Comparison of ENCODE assay signal across 10 cellular contexts in genomic region chr1:100950776-100951175, GRCh38. TPM values are rescaled to one million over a fixed set of nuclear protein-coding genes. Genes with fewer than 3 reads are reported as not detected.
DNase-seq lines count a peak whose midpoint lies in the region; ATAC-seq and TF ChIP-seq lines count a peak whose summit lies in the region.
"Had no signal": no experiment of that assay in that cellular context is flagged by ENCODE, and none has a peak within 500 bp of the region (broad histone marks: within the 10 kb centered on the region; RNA-seq: fewer than 3 reads in every experiment).

No MANE protein-coding gene starts in this region.

- TF ChIP-seq EP300 in SK-N-SH (IDR thresholded peaks at IDR 0.05; ENCODE audit: borderline replicate concordance in 1 of 2, low read depth in 1 of 2, low read length in 1 of 2) = no peak

- H3K4me2 ChIP-seq in SK-N-SH (no peak overlapping the region), osteoblast (ENCODE audit: insufficient read depth, low read length) (peak overlapping the region; percentile 62)
- H3K4me2 ChIP-seq: hepatocyte had no signal

- H2AFZ ChIP-seq in SK-N-SH (ENCODE audit: low read depth) (no peak overlapping the region), osteoblast (ENCODE audit: low read length) (no peak overlapping the region)
- H2AFZ ChIP-seq: hepatocyte had no signal

- no peaks in the 10 kb centered on the region for H3K9me2 ChIP-seq in SK-N-SH

- no peak for TF ChIP-seq CTCF in SK-N-SH (IDR thresholded peaks at IDR 0.05)
- TF ChIP-seq CTCF in fibroblast of mammary gland (conservative IDR thresholded peaks at IDR 0.05; ENCODE audit: control insufficient read depth, insufficient read depth, low read depth, low read length) = no peak
- TF ChIP-seq CTCF in osteoblast (IDR thresholded peaks at IDR 0.05; ENCODE audit: extremely low read depth, low read depth, low read length) = no peak

- no peaks in the 10 kb centered on the region; the same call in 1 of the 2 replicates for H4K20me1 ChIP-seq in SK-N-SH (ENCODE audit: insufficient read depth)
- H4K20me1 ChIP-seq in osteoblast (ENCODE audit: insufficient read depth, low read length) = peaks cover 6% of the 10 kb centered on the region

- POLR2A ChIA-PET in SK-N-SH (lab: Yijun Ruan, JAX) = no interaction called here

- 78% methylated on average over 4 of the region's 4 CpGs for WGBS in SK-N-SH (ENCODE audit: low lambda C conversion rate)

- no peaks in the 10 kb centered on the region for H3K9me3 ChIP-seq in SK-N-SH
- no peaks in the 10 kb centered on the region for H3K9me3 ChIP-seq in osteoblast (ENCODE audit: low read depth, low read length)

- H3K36me3 ChIP-seq in SK-N-SH (replicated peaks in 1 of 2; ENCODE audit: control insufficient read depth in 1 of 2, insufficient read depth in 2 of 2, low read length in 1 of 2) (peaks cover 4 to 16% of the 10 kb centered on the region in 2 experiments), osteoblast (ENCODE audit: insufficient read depth, low read length) (peaks cover 11% of the 10 kb centered on the region)

- no peak overlapping the region for H3K4me3 ChIP-seq in SK-N-SH (ENCODE audit: low read depth in 2 of 2, low read length in 1 of 2)
- no peak overlapping the region for H3K4me3 ChIP-seq in fibroblast of mammary gland (ENCODE audit: control insufficient read depth, low read depth, low read length)
- peak overlapping the region; percentile 11 for H3K4me3 ChIP-seq in osteoblast (ENCODE audit: insufficient read depth, low read length)
- H3K4me3 ChIP-seq: hepatocyte had no signal

- H3K27ac ChIP-seq in SK-N-SH (ENCODE audit: low read depth in 2 of 2, low read length in 1 of 2) (no peak overlapping the region), osteoblast (ENCODE audit: low read depth, low read length) (peak overlapping the region; percentile 48)
- H3K27ac ChIP-seq: hepatocyte had no signal

- peaks cover 8% of the 10 kb centered on the region for H3F3A ChIP-seq in SK-N-SH (replicated peaks; ENCODE audit: insufficient read depth)

- H3K27me3 ChIP-seq in SK-N-SH (ENCODE audit: insufficient read depth) (no peaks in the 10 kb centered on the region), osteoblast (ENCODE audit: insufficient read depth, low read length) (no peaks in the 10 kb centered on the region)
- H3K27me3 ChIP-seq: hepatocyte had no signal

- H3K79me2 ChIP-seq in SK-N-SH (ENCODE audit: insufficient read depth) = peaks cover 37% of the 10 kb centered on the region; the same call in 1 of the 2 replicates
- peaks cover 16% of the 10 kb centered on the region for H3K79me2 ChIP-seq in osteoblast (ENCODE audit: insufficient read depth, low read length)

- H3K4me1 ChIP-seq in SK-N-SH (ENCODE audit: control insufficient read depth in 1 of 2, insufficient read depth in 2 of 2, low read depth in 1 of 2, low read length in 1 of 2) = peaks cover 12 to 14% of the 10 kb centered on the region in 2 experiments; a peak in 3 of 4 replicates
- peaks cover 29% of the 10 kb centered on the region for H3K4me1 ChIP-seq in osteoblast (ENCODE audit: insufficient read depth, low read length)

- peak; percentile 48 for ATAC-seq in SK-N-SH treated with all-trans-retinoic acid at 6 μM for 48 hours

- CTCF ChIA-PET in SK-N-SH (lab: Yijun Ruan, JAX) = interaction anchor here (0.9 to 2.1 kb wide), 3 partner anchors 21 to 337 kb away, joined by 3 to 9 read pairs (median 4); no protein-coding TSS in a partner anchor

- no peak overlapping the region for H3K9ac ChIP-seq in SK-N-SH

- DNase-seq in SK-N-SH = no peak
- DNase-seq in NCI-H82 (lab: John Stamatoyannopoulos, UW) = peak; percentile 85
- DNase-seq in fibroblast of mammary gland (ENCODE audit: low read depth) = peak; percentile 72
- no peak for DNase-seq in osteoblast (ENCODE audit: insufficient read length, low spot score, missing footprints)
- no peak for DNase-seq in islet precursor cell
- no peak for DNase-seq in NCI-H1417 treated with DMSO at 0.1 percent for 48 hours (lab: John Stamatoyannopoulos, UW)
- DNase-seq in NCI-H226 = no peak
- DNase-seq: activated CD4-positive, CD25-positive, alpha-beta regulatory T cell treated with anti-CD3 and anti-CD28 coated beads, Interleukin-2, amount 50 U/mL, for 72 hours had no signal

- TF ChIP-seq RAD21 in SK-N-SH (IDR thresholded peaks at IDR 0.05; ENCODE audit: low read length) = no peak

TF ChIP-seq in SK-N-SH treated with all-trans-retinoic acid at 6 μM for 48 hours, 23 proteins besides CTCF, POLR2A, EP300 and RAD21 (continues in another document):
- TF ChIP-seq GLIS3 (CRISPR knock-in tag; IDR thresholded peaks at IDR 0.05) (no peak), PATZ1 (CRISPR knock-in tag; IDR thresholded peaks at IDR 0.05; ENCODE audit: borderline replicate concordance) (no peak), ZFP30 (CRISPR knock-in tag; IDR thresholded peaks at IDR 0.05) (no peak), ARNTL (CRISPR knock-in tag; IDR thresholded peaks at IDR 0.05; ENCODE audit: borderline replicate concordance, low read depth) (no peak)

TF ChIP-seq in SK-N-SH, 30 proteins besides CTCF, POLR2A, EP300 and RAD21 (continues in another document):
- TF ChIP-seq GABPA (IDR thresholded peaks at IDR 0.05; ENCODE audit: low read depth) (no peak), POLR2AphosphoS5 (IDR thresholded peaks at IDR 0.05; ENCODE audit: low read depth, low read length) (no peak), FOXJ3 (CRISPR knock-in tag; IDR thresholded peaks at IDR 0.05) (no peak), NRF1 (IDR thresholded peaks at IDR 0.05; ENCODE audit: low read depth, low read length) (no peak), SMC3 (IDR thresholded peaks at IDR 0.05; ENCODE audit: low read depth, low read length) (no peak), TEAD4 (IDR thresholded peaks at IDR 0.05; ENCODE audit: borderline replicate concordance, insufficient read depth) (no peak), NFIC (IDR thresholded peaks at IDR 0.05; ENCODE audit: borderline replicate concordance) (no peak), SIN3A (IDR thresholded peaks at IDR 0.05; ENCODE audit: borderline replicate concordance, low read depth, low read length) (no peak), MEF2A (IDR thresholded peaks at IDR 0.05; ENCODE audit: borderline replicate concordance, low read depth) (no peak), PBX3 (IDR thresholded peaks at IDR 0.05) (no peak), TAF1 (IDR thresholded peaks at IDR 0.05; ENCODE audit: borderline replicate concordance, low read depth, low read length) (no peak), FOXM1 (IDR thresholded peaks at IDR 0.05; ENCODE audit: low read depth) (no peak)
- TF ChIP-seq, protein P1, sequence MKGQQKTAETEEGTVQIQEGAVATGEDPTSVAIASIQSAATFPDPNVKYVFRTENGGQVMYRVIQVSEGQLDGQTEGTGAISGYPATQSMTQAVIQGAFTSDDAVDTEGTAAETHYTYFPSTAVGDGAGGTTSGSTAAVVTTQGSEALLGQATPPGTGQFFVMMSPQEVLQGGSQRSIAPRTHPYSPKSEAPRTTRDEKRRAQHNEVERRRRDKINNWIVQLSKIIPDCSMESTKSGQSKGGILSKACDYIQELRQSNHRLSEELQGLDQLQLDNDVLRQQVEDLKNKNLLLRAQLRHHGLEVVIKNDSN (IDR thresholded peaks at IDR 0.05; ENCODE audit: borderline replicate concordance, low read depth) = no peak
- TF ChIP-seq, protein P2, sequence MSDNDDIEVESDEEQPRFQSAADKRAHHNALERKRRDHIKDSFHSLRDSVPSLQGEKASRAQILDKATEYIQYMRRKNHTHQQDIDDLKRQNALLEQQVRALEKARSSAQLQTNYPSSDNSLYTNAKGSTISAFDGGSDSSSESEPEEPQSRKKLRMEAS (IDR thresholded peaks at IDR 0.05; ENCODE audit: low read depth) = no peak
- TF ChIP-seq, protein P3, sequence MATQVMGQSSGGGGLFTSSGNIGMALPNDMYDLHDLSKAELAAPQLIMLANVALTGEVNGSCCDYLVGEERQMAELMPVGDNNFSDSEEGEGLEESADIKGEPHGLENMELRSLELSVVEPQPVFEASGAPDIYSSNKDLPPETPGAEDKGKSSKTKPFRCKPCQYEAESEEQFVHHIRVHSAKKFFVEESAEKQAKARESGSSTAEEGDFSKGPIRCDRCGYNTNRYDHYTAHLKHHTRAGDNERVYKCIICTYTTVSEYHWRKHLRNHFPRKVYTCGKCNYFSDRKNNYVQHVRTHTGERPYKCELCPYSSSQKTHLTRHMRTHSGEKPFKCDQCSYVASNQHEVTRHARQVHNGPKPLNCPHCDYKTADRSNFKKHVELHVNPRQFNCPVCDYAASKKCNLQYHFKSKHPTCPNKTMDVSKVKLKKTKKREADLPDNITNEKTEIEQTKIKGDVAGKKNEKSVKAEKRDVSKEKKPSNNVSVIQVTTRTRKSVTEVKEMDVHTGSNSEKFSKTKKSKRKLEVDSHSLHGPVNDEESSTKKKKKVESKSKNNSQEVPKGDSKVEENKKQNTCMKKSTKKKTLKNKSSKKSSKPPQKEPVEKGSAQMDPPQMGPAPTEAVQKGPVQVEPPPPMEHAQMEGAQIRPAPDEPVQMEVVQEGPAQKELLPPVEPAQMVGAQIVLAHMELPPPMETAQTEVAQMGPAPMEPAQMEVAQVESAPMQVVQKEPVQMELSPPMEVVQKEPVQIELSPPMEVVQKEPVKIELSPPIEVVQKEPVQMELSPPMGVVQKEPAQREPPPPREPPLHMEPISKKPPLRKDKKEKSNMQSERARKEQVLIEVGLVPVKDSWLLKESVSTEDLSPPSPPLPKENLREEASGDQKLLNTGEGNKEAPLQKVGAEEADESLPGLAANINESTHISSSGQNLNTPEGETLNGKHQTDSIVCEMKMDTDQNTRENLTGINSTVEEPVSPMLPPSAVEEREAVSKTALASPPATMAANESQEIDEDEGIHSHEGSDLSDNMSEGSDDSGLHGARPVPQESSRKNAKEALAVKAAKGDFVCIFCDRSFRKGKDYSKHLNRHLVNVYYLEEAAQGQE (IDR thresholded peaks at IDR 0.05; ENCODE audit: low read depth, low read length) = no peak

RNA-seq across cellular contexts. Expression of gene SLC30A7, which starts 54.9 kb away (rescaled TPM):
- 4.0 and 5.4 TPM in 2 replicates for polyA plus RNA-seq in SK-N-SH (2012; rRNA removed)
- 7.0 and 7.7 TPM in 2 replicates for polyA plus RNA-seq in SK-N-SH (2012; cell fraction: cytosol; rRNA removed)
- polyA plus RNA-seq in SK-N-SH (2012; cell fraction: nucleus; rRNA removed) = 5.1 and 11.5 TPM in 2 replicates
- total RNA-seq in osteoblast = 69.8 and 86.3 TPM in 2 replicates

RNA-seq across cellular contexts. Expression of gene EXTL2, which starts 56.1 kb away (rescaled TPM):
- polyA plus RNA-seq in SK-N-SH (2012; rRNA removed) = 20.3 and 32.5 TPM in 2 replicates
- 32.6 and 34.8 TPM in 2 replicates for polyA plus RNA-seq in SK-N-SH (2012; cell fraction: cytosol; rRNA removed)
- polyA plus RNA-seq in SK-N-SH (2012; cell fraction: nucleus; rRNA removed) = 15.8 and 38.5 TPM in 2 replicates
- total RNA-seq in osteoblast = 36.2 and 42.1 TPM in 2 replicates

Comparison
In these comparisons a context has a peak if more than half of its experiments do, and no peak if none do; other contexts are left out.
1. DNase-seq: peak in NCI-H82 (single experiment) and fibroblast of mammary gland (single experiment); none in SK-N-SH (single experiment), osteoblast (single experiment), islet precursor cell (single experiment), NCI-H1417 treated with DMSO at 0.1 percent for 48 hours (single experiment) and NCI-H226 (single experiment).